9 cellular contexts compared by ENCODE assay signal in genomic region chr17:37743875-37744632, GRCh38. TPM values are rescaled to one million over a fixed set of nuclear protein-coding genes. Genes with fewer than 3 reads are reported as not detected.
DNase-seq lines count a peak whose midpoint lies in the region; ATAC-seq, FAIRE-seq and TF ChIP-seq lines count a peak whose summit lies in the region.
"Had no signal": no experiment of that assay in that cellular context is flagged by ENCODE, and none has a peak within 500 bp of the region (broad histone marks: within the 10 kb centered on the region; RNA-seq: fewer than 3 reads in every experiment).

No MANE protein-coding gene starts in this region.

- no peak for TF ChIP-seq POLR2A in testis (IDR thresholded peaks at IDR 0.05)

- FAIRE-seq in keratinocyte (lab: Jason Lieb, UNC) = no peak

- 7% methylated on average over 39 of the region's 61 CpGs; no CpG with 5 or more reads in 1 of the 2 donors for WGBS in testis, 2 donors

- H3K79me2 ChIP-seq in keratinocyte (ENCODE audit: control insufficient read depth, insufficient read depth, low read length) = no peaks in the 10 kb centered on the region

- CTCF ChIA-PET in HEK293T (lab: Yijun Ruan, JAX) = no interaction called here

- H3K9me3 ChIP-seq in keratinocyte (ENCODE audit: control insufficient read depth, low read depth, low read length) = no peaks in the 10 kb centered on the region
- no peaks in the 10 kb centered on the region for H3K9me3 ChIP-seq in testis

- peaks cover 13% of the 10 kb centered on the region for H3K4me1 ChIP-seq in keratinocyte (ENCODE audit: control insufficient read depth, extremely low read depth, insufficient read depth, low read length)
- peaks cover 18% of the 10 kb centered on the region for H3K4me1 ChIP-seq in testis

- no peak overlapping the region for H3K4me3 ChIP-seq in keratinocyte (ENCODE audit: control insufficient read depth in 2 of 3, extremely low read depth in 1 of 3, insufficient read depth in 2 of 3, low read depth in 1 of 3, low read length in 3 of 3)
- peak overlapping the region; percentile 40 for H3K4me3 ChIP-seq in testis

- no peaks in the 10 kb centered on the region for H3K36me3 ChIP-seq in keratinocyte (ENCODE audit: control insufficient read depth in 2 of 2, extremely low read depth in 1 of 2, insufficient read depth in 2 of 2, low read length in 2 of 2)
- no peaks in the 10 kb centered on the region for H3K36me3 ChIP-seq in testis (ENCODE audit: low read depth, missing control alignments)

- no peak overlapping the region for H2AFZ ChIP-seq in keratinocyte (ENCODE audit: control insufficient read depth, low read length)

- H3K9me1 ChIP-seq in keratinocyte (ENCODE audit: control insufficient read depth, extremely low read depth, insufficient read depth, low read length) = no peaks in the 10 kb centered on the region

- H3K4me2 ChIP-seq in keratinocyte (ENCODE audit: control insufficient read depth, extremely low read depth, insufficient read depth, low read depth, low read length) = peak overlapping the region; percentile 16

- no peak overlapping the region for H3K9ac ChIP-seq in keratinocyte (ENCODE audit: control insufficient read depth, extremely low read depth, insufficient read depth, low read length)

- dilution Hi-C loops in keratinocyte (cut with MboI; ENCODE audit: extremely low pct_ligation_motif_present, low sequenced_read_pairs) = no loop called here

- no peaks in the 10 kb centered on the region for H4K20me1 ChIP-seq in keratinocyte (ENCODE audit: control insufficient read depth, extremely low read depth, insufficient read depth, low read length)

- ATAC-seq in HG03469 (IDR thresholded peaks at IDR 0.05; ENCODE audit: unreplicated experiment) = no peak

- H3K27me3 ChIP-seq in keratinocyte (ENCODE audit: control insufficient read depth, extremely low read depth, insufficient read depth, low read length) (peaks cover 85% of the 10 kb centered on the region), testis (peaks cover 6% of the 10 kb centered on the region)

- H3K27ac ChIP-seq in keratinocyte (ENCODE audit: control insufficient read depth, insufficient read depth, low read length) (no peak overlapping the region), testis (no peak overlapping the region)

- DNase-seq in activated T-cell treated with anti-CD3 and anti-CD28 coated beads, Interleukin-2, amount 50 U/mL, for 1 hour = peak; percentile 25
- DNase-seq in activated T-cell treated with anti-CD3 and anti-CD28 coated beads for 4 hours (no peak), keratinocyte (ENCODE audit: low read depth, low spot score) (no peak), testis (no peak), HEK293T (ENCODE audit: extremely low spot score) (no peak), NCI-H1436 (lab: John Stamatoyannopoulos, UW) (no peak)
- DNase-seq in activated CD8-positive, alpha-beta memory T cell treated with anti-CD3 and anti-CD28 coated beads, Interleukin-2, amount 50 U/mL, for 48 hours = peak; percentile 59

- intact Hi-C loops in testis (cut with DNase I; ENCODE audit: low total_unique reads) = no loop called here

- no peak for TF ChIP-seq CTCF in keratinocyte (optimal IDR thresholded peaks at IDR 0.05 in 1 of 3, IDR thresholded peaks at IDR 0.05 in 1 of 3, conservative IDR thresholded peaks at IDR 0.05 in 1 of 3; ENCODE audit: extremely low read depth in 1 of 3, insufficient read depth in 2 of 3, low read length in 3 of 3)
- TF ChIP-seq CTCF in testis (IDR thresholded peaks at IDR 0.05) = no peak

- POLR2A ChIA-PET in HEK293T (lab: Yijun Ruan, JAX) = no interaction called here

TF ChIP-seq in HEK293T, 16 proteins besides CTCF, POLR2A, EP300 and RAD21:
- TF ChIP-seq FOXK2 (IDR thresholded peaks at IDR 0.05) = no peak
- TF ChIP-seq, protein P1, sequence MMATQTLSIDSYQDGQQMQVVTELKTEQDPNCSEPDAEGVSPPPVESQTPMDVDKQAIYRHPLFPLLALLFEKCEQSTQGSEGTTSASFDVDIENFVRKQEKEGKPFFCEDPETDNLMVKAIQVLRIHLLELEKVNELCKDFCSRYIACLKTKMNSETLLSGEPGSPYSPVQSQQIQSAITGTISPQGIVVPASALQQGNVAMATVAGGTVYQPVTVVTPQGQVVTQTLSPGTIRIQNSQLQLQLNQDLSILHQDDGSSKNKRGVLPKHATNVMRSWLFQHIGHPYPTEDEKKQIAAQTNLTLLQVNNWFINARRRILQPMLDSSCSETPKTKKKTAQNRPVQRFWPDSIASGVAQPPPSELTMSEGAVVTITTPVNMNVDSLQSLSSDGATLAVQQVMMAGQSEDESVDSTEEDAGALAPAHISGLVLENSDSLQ (IDR thresholded peaks at IDR 0.05) = no peak
- no peak for TF ChIP-seq ELF4 (IDR thresholded peaks at IDR 0.05)
- TF ChIP-seq ARNT (IDR thresholded peaks at IDR 0.05) = no peak
- no peak for TF ChIP-seq LEF1 (IDR thresholded peaks at IDR 0.05; ENCODE audit: borderline replicate concordance)
- no peak for TF ChIP-seq FOXA1 (IDR thresholded peaks at IDR 0.05)
- TF ChIP-seq HDGF (IDR thresholded peaks at IDR 0.05; ENCODE audit: borderline replicate concordance) = no peak
- TF ChIP-seq L3MBTL2 (conservative IDR thresholded peaks at IDR 0.05) = no peak
- no peak for TF ChIP-seq SP1 (IDR thresholded peaks at IDR 0.05)
- TF ChIP-seq NFRKB (IDR thresholded peaks at IDR 0.05) = no peak
- no peak for TF ChIP-seq FOXM1 (IDR thresholded peaks at IDR 0.05; ENCODE audit: borderline replicate concordance)
- TF ChIP-seq BHLHE40 (IDR thresholded peaks at IDR 0.05; ENCODE audit: borderline replicate concordance) = no peak
- TF ChIP-seq ZNF384 (IDR thresholded peaks at IDR 0.05) = no peak
- TF ChIP-seq TARDBP (IDR thresholded peaks at IDR 0.05) = no peak
- TF ChIP-seq CTBP1 (IDR thresholded peaks at IDR 0.05; ENCODE audit: borderline replicate concordance) = no peak

RNA-seq across cellular contexts. Expression of gene HNF1B, which starts 0.8 kb away (rescaled TPM):
- polyA plus RNA-seq in keratinocyte (not detected in 3 replicates), testis (ENCODE audit: insufficient read depth, low read depth, low replicate concordance) (6.3 TPM)
- polyA plus RNA-seq in keratinocyte (2011; ENCODE audit: low read depth) = not detected
- not detected in 2 replicates for polyA plus RNA-seq in keratinocyte (2011; cell fraction: cytosol; rRNA removed)
- not detected in 2 replicates for polyA plus RNA-seq in keratinocyte (2011; cell fraction: nucleus; rRNA removed)
- polyA plus RNA-seq in keratinocyte (2012; ENCODE audit: low replicate concordance) = not detected in 2 replicates
- polyA minus RNA-seq in keratinocyte = not detected in 3 replicates
- not detected for polyA minus RNA-seq in keratinocyte (2011; cell fraction: cytosol; rRNA and poly(A)+ RNA removed)
- not detected in 2 replicates for polyA minus RNA-seq in keratinocyte (2011; cell fraction: nucleus; rRNA and poly(A)+ RNA removed)
- total RNA-seq in testis = 1 to 10 TPM; 2.9 to 3.2 TPM
- total RNA-seq: HT1080 had no signal

Comparison
In these comparisons a context has a peak if more than half of its experiments do, and no peak if none do; other contexts are left out.
1. DNase-seq: peak in activated T-cell treated with anti-CD3 and anti-CD28 coated beads, Interleukin-2, amount 50 U/mL, for 1 hour (single experiment) and activated CD8-positive, alpha-beta memory T cell treated with anti-CD3 and anti-CD28 coated beads, Interleukin-2, amount 50 U/mL, for 48 hours (single experiment); none in activated T-cell treated with anti-CD3 and anti-CD28 coated beads for 4 hours (single experiment), keratinocyte (single experiment), testis (single experiment), HEK293T (single experiment) and NCI-H1436 (single experiment).
2. H3K4me3 ChIP-seq: peak in testis (2 of 2); none in keratinocyte (0 of 3).